23 cellular contexts compared by ENCODE assay signal in the genomic region with DNA sequence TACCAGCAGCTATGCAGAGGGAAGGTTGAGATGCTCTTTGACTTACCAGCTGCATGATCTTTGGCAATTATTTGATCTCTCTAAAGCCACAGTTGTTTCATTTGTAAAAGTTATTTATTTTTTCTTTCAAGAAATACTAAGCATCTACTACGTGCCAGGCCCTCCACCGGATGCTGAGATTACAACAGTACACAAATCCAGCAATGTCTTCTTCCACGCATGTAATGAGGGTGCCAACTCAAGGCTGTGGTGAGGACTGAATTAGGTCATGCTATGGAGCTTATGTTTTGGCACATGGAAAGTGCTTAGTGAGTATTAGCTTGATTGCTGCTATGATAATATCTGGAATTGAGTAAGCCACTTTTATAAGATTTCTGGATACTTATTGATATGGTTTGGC.
"Had no signal": no experiment of that assay in that cellular context is flagged by ENCODE, and none has a peak within 500 bp of the region (broad histone marks: within the 10 kb centered on the region; RNA-seq: fewer than 3 reads in every experiment).

No MANE protein-coding gene starts in this region.

- DNase-seq: occipital lobe; ovary; posterior cingulate gyrus; psoas muscle; right cardiac atrium; right lobe of liver; sigmoid colon; small intestine; stimulated activated CD4-positive, alpha-beta T cell treated with anti-CD3 and anti-CD28 coated beads, Interleukin-15, amount 100 ng/mL, for 24 hours; stimulated activated CD4-positive, alpha-beta T cell treated with anti-CD3 and anti-CD28 coated beads, Interleukin-2, amount 100 ng/mL, for 24 hours; stimulated activated CD4-positive, alpha-beta T cell treated with anti-CD3 and anti-CD28 coated beads, Interleukin-2, amount 100 ng/mL, for 48 hours; stimulated activated CD4-positive, alpha-beta T cell treated with anti-CD3 and anti-CD28 coated beads, Interleukin-4, amount 100 ng/mL, for 24 hours; stimulated activated naive B cell treated with anti-CD40 and anti-IgM and Interleukin-4, amounts not matched to agents 10 μg/mL and 1 μg/mL and 100 μg/mL, for 72 hours; stimulated activated naive CD4-positive, alpha-beta T cell treated with Interleukin-2 at 50 U/mL for 16 hours; stomach; thyroid gland; upper lobe of left lung had no signal

- H3K27me3 ChIP-seq: neural progenitor cell, ovary, right lobe of liver, sigmoid colon, stomach, thyroid gland, tibial nerve, upper lobe of left lung, vagina had no signal

- H3K27ac ChIP-seq: neural progenitor cell, ovary, parathyroid adenoma, psoas muscle, right lobe of liver, sigmoid colon, stomach, thoracic aorta, thyroid gland, tibial nerve, upper lobe of left lung, vagina had no signal

- ATAC-seq: psoas muscle; right cardiac atrium; stimulated activated effector memory CD8-positive, alpha-beta T cell treated with anti-CD3 and anti-CD28 coated beads, Interleukin-12 subunit alpha, Interleukin-12 subunit beta, amount 100 ng/mL, for 72 hours; stimulated activated naive B cell treated with anti-CD40 and anti-IgM and Interleukin-4, amounts not matched to agents 10 μg/mL and 1 μg/mL and 100 μg/mL, for 72 hours had no signal

- H3K9ac ChIP-seq: neural progenitor cell, parathyroid adenoma had no signal

- H3K9me3 ChIP-seq: ovary, psoas muscle, right lobe of liver, thoracic aorta, thyroid gland, tibial nerve, vagina had no signal

- H3K36me3 ChIP-seq: neural progenitor cell, ovary, right lobe of liver, sigmoid colon, stomach, thoracic aorta, thyroid gland, tibial nerve, upper lobe of left lung, vagina had no signal

- H3K4me2 ChIP-seq: neural progenitor cell had no signal

- H3K4me3 ChIP-seq: neural progenitor cell, ovary, psoas muscle, right lobe of liver, sigmoid colon, stomach, thoracic aorta, thyroid gland, tibial nerve, upper lobe of left lung, vagina had no signal

- H3K4me1 ChIP-seq: neural progenitor cell, parathyroid adenoma, psoas muscle, sigmoid colon, stomach, thyroid gland, tibial nerve, upper lobe of left lung, vagina had no signal
